7 cellular contexts compared by ENCODE assay signal in genomic region chr10:30983209-30983608, GRCh38. TPM values are rescaled to one million over a fixed set of nuclear protein-coding genes. Genes with fewer than 3 reads are reported as not detected.
DNase-seq lines count a peak whose midpoint lies in the region; ATAC-seq and TF ChIP-seq lines count a peak whose summit lies in the region.
"Not testable (repeated sequence)": the region's sequence is repeated elsewhere in the genome, so short reads cannot be mapped to it uniquely, and the experiment has no call there.

No MANE protein-coding gene starts in this region.

- POLR2A ChIA-PET in MCF 10A (lab: Yijun Ruan, JAX) = interaction anchor here (1.0 kb wide), 1 partner anchor 49 kb away, joined by 3 read pairs; the partner anchor contains the start of gene ZNF438

- in situ Hi-C loops in gastrocnemius medialis (cut with MboI; ENCODE audit: low sequenced_read_pairs in 4 of 4) = not testable (repeated sequence)

- H3K4me1 Mint-ChIP-seq in activated CD4-positive, alpha-beta T cell treated with anti-CD3 and anti-CD28 coated beads, Interleukin-2, amount 10 ng/mL, durations not matched to agents 24 days and 14 days = peaks cover 12% of the 10 kb centered on the region
- H3K4me1 Mint-ChIP-seq in MCF 10A (ENCODE audit: insufficient read depth, unreplicated experiment) = peaks cover 26% of the 10 kb centered on the region

- not testable (repeated sequence) for H3K4me3 Mint-ChIP-seq in activated CD4-positive, alpha-beta T cell treated with anti-CD3 and anti-CD28 coated beads, Interleukin-2, amount 10 ng/mL, durations not matched to agents 24 days and 14 days; MCF 10A (ENCODE audit: unreplicated experiment)

- peaks cover 50 to 69% of the 10 kb centered on the region in 2 donors for H3K4me1 ChIP-seq in gastrocnemius medialis

- CTCF ChIA-PET in MCF 10A (lab: Yijun Ruan, JAX) = not testable (repeated sequence)

- H3K9me3 Mint-ChIP-seq in activated CD4-positive, alpha-beta T cell treated with anti-CD3 and anti-CD28 coated beads, Interleukin-2, amount 10 ng/mL, durations not matched to agents 24 days and 14 days = peaks cover 14% of the 10 kb centered on the region
- not testable (repeated sequence) for H3K9me3 Mint-ChIP-seq in MCF 10A (ENCODE audit: unreplicated experiment)

- not testable (repeated sequence) for H3K27me3 ChIP-seq in gastrocnemius medialis

- not testable (repeated sequence) for TF ChIP-seq CTCF in GM12864 (IDR thresholded peaks at IDR 0.05; ENCODE audit: low read depth, low read length, missing control alignments); MCF 10A (IDR thresholded peaks at IDR 0.05; ENCODE audit: unreplicated experiment); gastrocnemius medialis (IDR thresholded peaks at IDR 0.05 in 4 of 5, conservative IDR thresholded peaks at IDR 0.05 in 1 of 5)

- not testable (repeated sequence) for BruUV-seq in MCF 10A (replicated peaks; lab: Mats Ljungman, UMichigan)

- H3K9me3 ChIP-seq in gastrocnemius medialis = not testable (repeated sequence)

- peaks cover 18% of the 10 kb centered on the region for H3K36me3 Mint-ChIP-seq in activated CD4-positive, alpha-beta T cell treated with anti-CD3 and anti-CD28 coated beads, Interleukin-2, amount 10 ng/mL, durations not matched to agents 24 days and 14 days (ENCODE audit: low read depth)
- not testable (repeated sequence) for H3K36me3 Mint-ChIP-seq in MCF 10A (ENCODE audit: insufficient read depth, unreplicated experiment)

- not testable (repeated sequence) for H3K36me3 ChIP-seq in gastrocnemius medialis

- peak overlapping the region; percentile 30 to 91 (median 83) for H3K27ac ChIP-seq in gastrocnemius medialis

- peak; percentile 41 for DNase-seq in GM12864 (ENCODE audit: low read depth)
- peak; percentile 36 for DNase-seq in MV-4-11 (lab: John Stamatoyannopoulos, UW)
- DNase-seq in activated CD4-positive, alpha-beta T cell treated with anti-CD3 and anti-CD28 coated beads, Interleukin-2, amount 10 ng/mL, durations not matched to agents 24 days and 14 days = peak; percentile 52
- not testable (repeated sequence) for DNase-seq in MCF 10A (ENCODE audit: unreplicated experiment); gastrocnemius medialis

- H3K27me3 Mint-ChIP-seq in activated CD4-positive, alpha-beta T cell treated with anti-CD3 and anti-CD28 coated beads, Interleukin-2, amount 10 ng/mL, durations not matched to agents 24 days and 14 days; MCF 10A (ENCODE audit: insufficient read depth, unreplicated experiment): not testable (repeated sequence)

- intact Hi-C loops in activated CD4-positive, alpha-beta T cell treated with anti-CD3 and anti-CD28 coated beads, Interleukin-2, amount 10 ng/mL, durations not matched to agents 24 days and 14 days (cut with micrococcal nuclease) = loop anchor here (10.0 kb wide), 1 partner anchor 152 kb away; no protein-coding TSS in a partner anchor
- intact Hi-C loops in MCF 10A (cut with micrococcal nuclease) (loop anchor here (10.0 kb wide), 1 partner anchor 68 kb away; no protein-coding TSS in a partner anchor), gastrocnemius medialis (cut with DNase I; ENCODE audit: low total_unique reads) (loop anchor here (5.0 kb wide), 2 partner anchors 414 to 1386 kb away; no protein-coding TSS in a partner anchor)

- not testable (repeated sequence) for TF ChIP-seq POLR2A in gastrocnemius medialis (IDR thresholded peaks at IDR 0.05)

- ATAC-seq in GM21381 (IDR thresholded peaks at IDR 0.05; ENCODE audit: unreplicated experiment) = peak; percentile 62
- peak; percentile 54 for ATAC-seq in HG03460 (IDR thresholded peaks at IDR 0.05; ENCODE audit: unreplicated experiment)
- ATAC-seq in gastrocnemius medialis = not testable (repeated sequence)

- not testable (repeated sequence) for H3K4me3 ChIP-seq in GM12864 (ENCODE audit: low read depth, low read length); gastrocnemius medialis

- peak overlapping the region; percentile 58 for H3K27ac Mint-ChIP-seq in activated CD4-positive, alpha-beta T cell treated with anti-CD3 and anti-CD28 coated beads, Interleukin-2, amount 10 ng/mL, durations not matched to agents 24 days and 14 days
- peak overlapping the region; percentile 43 for H3K27ac Mint-ChIP-seq in MCF 10A (ENCODE audit: low read depth, unreplicated experiment)

RNA-seq across cellular contexts. Expression of gene ZNF438, which starts 48.5 kb away (rescaled TPM):
- total RNA-seq in activated CD4-positive, alpha-beta T cell treated with anti-CD3 and anti-CD28 coated beads, Interleukin-2, amount 10 ng/mL, durations not matched to agents 24 days and 14 days = 2.4 and 3.2 TPM in 2 replicates
- total RNA-seq in MCF 10A (2022) (6.8 and 8.4 TPM in 2 replicates), gastrocnemius medialis (10 to 100 TPM; 14.4 to 37.0 (median 26.5) TPM)
